Comparison of ENCODE assay signal across 8 cellular contexts in the genomic region with DNA sequence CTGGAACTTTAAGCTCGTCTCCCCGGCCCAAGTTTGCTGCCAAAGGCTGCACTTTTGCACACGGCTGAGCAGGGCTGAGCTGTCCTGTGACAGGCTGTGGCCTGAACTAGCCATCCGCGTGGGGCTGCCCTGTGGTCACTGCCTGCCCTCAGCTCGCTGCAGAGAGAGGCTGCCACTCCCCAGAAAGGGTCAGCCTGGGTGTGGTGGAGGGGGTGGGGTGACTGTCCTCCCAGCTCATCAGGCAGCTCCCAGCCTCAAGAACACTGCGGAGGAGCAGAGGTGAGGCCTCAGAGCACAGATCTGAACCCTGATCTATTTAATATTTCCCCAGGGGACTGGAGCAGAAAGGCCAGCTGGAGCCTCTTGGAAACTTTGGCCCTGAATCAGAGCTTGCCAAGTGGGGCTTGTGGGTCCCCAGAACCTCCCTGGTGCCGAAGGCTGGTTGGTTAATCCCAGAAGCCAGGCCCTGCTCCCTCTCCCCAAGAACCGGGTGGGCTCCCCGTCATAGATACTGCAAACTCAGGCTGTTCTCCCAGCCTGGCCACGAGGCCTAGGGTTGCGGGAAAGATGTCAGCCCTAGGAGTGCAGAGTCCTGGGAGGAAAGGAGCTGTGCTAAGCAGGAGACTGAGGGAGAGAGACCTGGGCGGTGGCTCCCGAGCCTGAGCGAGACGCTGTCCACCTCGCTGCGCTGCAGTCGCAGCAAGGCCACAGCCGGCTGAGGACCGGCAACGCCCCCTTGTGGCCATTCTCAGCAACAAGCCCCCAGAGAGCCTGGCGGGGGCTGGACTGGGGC.
DNase-seq lines count a peak whose midpoint lies in the region; ATAC-seq, FAIRE-seq and TF ChIP-seq lines count a peak whose summit lies in the region.

No MANE protein-coding gene starts in this region.

- H3K4me1 ChIP-seq in neutrophil (ENCODE audit: control insufficient read depth in 1 of 2, insufficient read depth in 1 of 2, low read depth in 1 of 2, low read length in 1 of 2), result no peaks in the 10 kb centered on the region

- ATAC-seq in GM18520 (IDR thresholded peaks at IDR 0.05; ENCODE audit: unreplicated experiment), result no peak

- no peaks in the 10 kb centered on the region for H3K9me3 ChIP-seq in neutrophil

- H3K4me3 ChIP-seq in LNCaP clone FGC (ENCODE audit: low read depth, low read length) (no peak overlapping the region), foreskin fibroblast (ENCODE audit: low read depth in 1 of 2, low read length in 2 of 2) (no peak overlapping the region), neutrophil (ENCODE audit: low read depth in 1 of 2, low read length in 1 of 2) (no peak overlapping the region)

- peak; percentile 98 for TF ChIP-seq CTCF in LNCaP clone FGC (IDR thresholded peaks at IDR 0.05; ENCODE audit: control insufficient read depth, extremely low read depth, insufficient read depth)
- TF ChIP-seq CTCF in foreskin fibroblast (IDR thresholded peaks at IDR 0.05; ENCODE audit: low read depth, low read length), result peak; percentile 91
- peak; percentile 80 for TF ChIP-seq CTCF in neutrophil (IDR thresholded peaks at IDR 0.05)

- no peaks in the 10 kb centered on the region for H3K36me3 ChIP-seq in neutrophil

- no peak overlapping the region for H3K27ac ChIP-seq in neutrophil

- no peak for TF ChIP-seq POLR2A in GM12892 (IDR thresholded peaks at IDR 0.05; ENCODE audit: low read depth, low read length)

- FAIRE-seq in GM12892 (lab: Jason Lieb, UNC), result no peak

- H3K27me3 ChIP-seq in neutrophil, result no peaks in the 10 kb centered on the region

- DNase-seq in GM12892 (ENCODE audit: insufficient read length) (peak; percentile 78), LNCaP clone FGC (ENCODE audit: low read depth) (no peak), RPMI8226 (peak; percentile 88), foreskin fibroblast (peak; percentile 78 to 92), stromal cell of bone marrow (ENCODE audit: low read depth) (peak; percentile 60)
- peak; percentile 84 for DNase-seq in activated effector memory CD4-positive, alpha-beta T cell treated with anti-CD3 and anti-CD28 coated beads, Interleukin-2, amount 50 U/mL, for 16 hours
